ENCODE assay signal across 8 cellular contexts in the genomic region with DNA sequence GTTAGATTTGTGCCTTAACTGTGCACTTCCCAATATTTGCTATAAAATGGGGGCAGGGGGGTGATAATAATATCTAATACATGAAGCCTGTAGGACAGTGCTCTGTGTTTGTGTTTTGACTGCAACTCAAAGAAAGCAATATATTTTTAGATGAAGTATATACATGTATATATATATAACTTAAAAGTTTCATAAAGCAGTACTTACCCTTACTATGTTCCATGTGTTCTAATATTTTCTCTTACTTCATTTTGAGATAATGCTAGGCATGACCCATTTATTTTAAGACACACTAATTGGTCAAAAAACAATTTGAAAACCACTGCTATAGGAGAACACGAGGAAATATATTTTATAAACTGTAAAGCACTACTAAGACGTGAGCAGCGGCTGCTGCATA. TPM values are rescaled to one million over a fixed set of nuclear protein-coding genes. Genes with fewer than 3 reads are reported as not detected.
DNase-seq lines count a peak whose midpoint lies in the region; TF ChIP-seq lines count a peak whose summit lies in the region.

No MANE protein-coding gene starts in this region.

- DNase-seq in Calu3 (no peak), OCI-LY7 (ENCODE audit: low spot score) (no peak), epithelial cell of esophagus (ENCODE audit: low read depth) (no peak), AG08396 (ENCODE audit: low spot score) (no peak), DMS153 treated with DMSO at 0.1 percent for 48 hours (lab: John Stamatoyannopoulos, UW; ENCODE audit: unreplicated experiment) (no peak)
- no peak for DNase-seq in NK-92 treated with Interleukin-12 subunit alpha and Interleukin-12 subunit beta, amount 100 ng/mL, for 24 hours (lab: John Stamatoyannopoulos, UW)
- DNase-seq in stimulated activated CD4-positive, alpha-beta T cell treated with anti-CD3 and anti-CD28 coated beads, Interleukin-4, amount 100 ng/mL, for 4 hours, result no peak

- H3K9me3 Mint-ChIP-seq in Calu3 (ENCODE audit: low read depth, unreplicated experiment), result no peaks in the 10 kb centered on the region

- H3K36me3 Mint-ChIP-seq in Calu3 (ENCODE audit: insufficient read depth, unreplicated experiment), result peaks cover 59% of the 10 kb centered on the region

- peaks cover 33% of the 10 kb centered on the region for H3K4me1 ChIP-seq in OCI-LY7 (ENCODE audit: insufficient read depth, low read length, poor library complexity, severe bottlenecking)
- peaks cover 6% of the 10 kb centered on the region for H3K4me1 ChIP-seq in parathyroid adenoma

- H3K79me2 ChIP-seq in OCI-LY7 (ENCODE audit: insufficient read depth, low read depth, low read length), result peaks cover 78% of the 10 kb centered on the region
- H3K79me2 ChIP-seq in parathyroid adenoma, result peaks cover 29% of the 10 kb centered on the region

- peaks cover 4% of the 10 kb centered on the region; the same call in 1 of the 2 replicates for H3K9me3 ChIP-seq in OCI-LY7 (ENCODE audit: low read length)
- H3K9me3 ChIP-seq in parathyroid adenoma (ENCODE audit: control insufficient read depth, low read length), result no peaks in the 10 kb centered on the region

- peak overlapping the region; percentile 89 for H3K4me3 Mint-ChIP-seq in Calu3 (ENCODE audit: low read depth, unreplicated experiment)

- no peaks in the 10 kb centered on the region for H3K27me3 Mint-ChIP-seq in Calu3 (ENCODE audit: unreplicated experiment)

- no peak overlapping the region for H3K27ac Mint-ChIP-seq in Calu3 (ENCODE audit: unreplicated experiment)

- H3K4me2 ChIP-seq in OCI-LY7 (ENCODE audit: low read length) (peak overlapping the region; percentile 86), parathyroid adenoma (ENCODE audit: low read length) (peak overlapping the region; percentile 92)

- POLR2A ChIA-PET in OCI-LY7 (lab: Charles Lee), result interaction anchor here (0.7 to 3.1 kb wide), 2 partner anchors 7 to 10 kb away, joined by 3 to 18 read pairs; no protein-coding TSS in a partner anchor

- H4K20me1 ChIP-seq in OCI-LY7 (ENCODE audit: insufficient read depth, low read length), result peaks cover 27% of the 10 kb centered on the region; the same call in 1 of the 2 replicates

- peaks cover 43% of the 10 kb centered on the region for H3K4me1 Mint-ChIP-seq in Calu3 (ENCODE audit: low read depth, unreplicated experiment)

- H3K27ac ChIP-seq in OCI-LY7 (ENCODE audit: low read depth, low read length, poor library complexity, severe bottlenecking) (no peak overlapping the region), parathyroid adenoma (no peak overlapping the region)

- BruUV-seq in Calu3 (replicated peaks; lab: Mats Ljungman, UMichigan), result no TSS peak
- no TSS peak for BruUV-seq in OCI-LY7 (replicated peaks; lab: Mats Ljungman, UMichigan)

- no peaks in the 10 kb centered on the region for H3K27me3 ChIP-seq in parathyroid adenoma (ENCODE audit: control insufficient read depth, insufficient read depth, low read length)

- CTCF ChIA-PET in Calu3 (lab: Charles Lee), result no interaction called here
- CTCF ChIA-PET in OCI-LY7 (lab: Charles Lee; ENCODE audit: unreplicated experiment), result no interaction called here

- no peak overlapping the region for H2AFZ ChIP-seq in OCI-LY7 (ENCODE audit: low read length)
- H2AFZ ChIP-seq in parathyroid adenoma, result no peak overlapping the region

- intact Hi-C loops in Calu3 (cut with micrococcal nuclease; ENCODE audit: unreplicated experiment) (no loop called here), OCI-LY7 (cut with micrococcal nuclease; ENCODE audit: unreplicated experiment) (no loop called here)

- peaks cover 58% of the 10 kb centered on the region for H3K36me3 ChIP-seq in OCI-LY7 (ENCODE audit: insufficient read depth, low read length)
- no peaks in the 10 kb centered on the region for H3K36me3 ChIP-seq in parathyroid adenoma (ENCODE audit: control insufficient read depth, insufficient read depth, low read length)

- H3K9me2 ChIP-seq in OCI-LY7 (ENCODE audit: insufficient read depth, low read length), result no peaks in the 10 kb centered on the region

- H3K9ac ChIP-seq in parathyroid adenoma, result no peak overlapping the region

- TF ChIP-seq CTCF in Calu3 (IDR thresholded peaks at IDR 0.05; ENCODE audit: unreplicated experiment), result no peak
- no peak for TF ChIP-seq CTCF in OCI-LY7 (conservative IDR thresholded peaks at IDR 0.05; ENCODE audit: low read length)
- TF ChIP-seq CTCF in epithelial cell of esophagus (IDR thresholded peaks at IDR 0.05; ENCODE audit: insufficient read depth, low read depth, low read length, missing control alignments), result no peak
- no peak for TF ChIP-seq CTCF in parathyroid adenoma (IDR thresholded peaks at IDR 0.05)

- H3K4me3 ChIP-seq in OCI-LY7 (ENCODE audit: low read depth, low read length, poor library complexity, severe bottlenecking) (peak overlapping the region; percentile 81), epithelial cell of esophagus (ENCODE audit: low read length) (peak overlapping the region; percentile 96), parathyroid adenoma (ENCODE audit: low read depth, low read length) (peak overlapping the region; percentile 90)

RNA-seq across cellular contexts. Expression of gene TRIM52, which starts 2.4 kb away (rescaled TPM):
- total RNA-seq in Calu3 (2022), result 14.8 and 14.9 TPM in 2 replicates
- total RNA-seq in OCI-LY7 (2014; rRNA removed; shearing (Covaris generic)), result 16.1 and 25.1 TPM in 2 replicates
- total RNA-seq in OCI-LY7 (2022), result 33.5 and 34.5 TPM in 2 replicates

RNA-seq across cellular contexts. Expression of gene RACK1, which starts 14.9 kb away (rescaled TPM):
- total RNA-seq in Calu3 (2022) (1,679 and 1,946 TPM in 2 replicates), OCI-LY7 (2022) (2,077 and 2,357 TPM in 2 replicates)
- total RNA-seq in OCI-LY7 (2014; rRNA removed; shearing (Covaris generic)), result 4,583 and 5,614 TPM in 2 replicates

RNA-seq across cellular contexts. Expression of gene TRIM41, which starts 35.5 kb away (rescaled TPM):
- 33.5 and 34.2 TPM in 2 replicates for total RNA-seq in Calu3 (2022)
- total RNA-seq in OCI-LY7 (2014; rRNA removed; shearing (Covaris generic)), result 30.2 and 30.4 TPM in 2 replicates
- 68.2 and 73.4 TPM in 2 replicates for total RNA-seq in OCI-LY7 (2022)

RNA-seq across cellular contexts. Expression of gene TRIM7, which starts 53.6 kb away (rescaled TPM):
- 1.8 and 2.4 TPM in 2 replicates for total RNA-seq in Calu3 (2022)
- total RNA-seq in OCI-LY7 (2014; rRNA removed; shearing (Covaris generic)), result 0.22 and 0.44 TPM in 2 replicates
- total RNA-seq in OCI-LY7 (2022), result 1.8 and 2.2 TPM in 2 replicates
